Comparison of ENCODE assay signal across 22 cellular contexts in genomic region chr3:70753572-70753971, GRCh38.
DNase-seq lines count a peak whose midpoint lies in the region; ATAC-seq and TF ChIP-seq lines count a peak whose summit lies in the region.
"Had no signal": no experiment of that assay in that cellular context is flagged by ENCODE, and none has a peak within 500 bp of the region (broad histone marks: within the 10 kb centered on the region; RNA-seq: fewer than 3 reads in every experiment).

No MANE protein-coding gene starts in this region.

- H3K36me3 Mint-ChIP-seq in WTC11, result no peaks in the 10 kb centered on the region
- H3K36me3 Mint-ChIP-seq: activated CD4-positive, alpha-beta memory T cell treated with anti-CD3 and anti-CD28 coated beads for 36 hours; T-cell had no signal

- H3K9me2 ChIP-seq in hepatocyte (replicated peaks; ENCODE audit: insufficient read depth), result no peaks in the 10 kb centered on the region

- peaks cover 2% of the 10 kb centered on the region for H3K27me3 ChIP-seq in AG04450 (ENCODE audit: control insufficient read depth, insufficient read depth, low read length)
- no peaks in the 10 kb centered on the region; the same call in 1 of the 2 replicates for H3K27me3 ChIP-seq in HAP-1 (ENCODE audit: low read depth)
- no peaks in the 10 kb centered on the region for H3K27me3 ChIP-seq in hepatocyte
- no peaks in the 10 kb centered on the region for H3K27me3 ChIP-seq in right lobe of liver
- H3K27me3 ChIP-seq: testis had no signal

- TF ChIP-seq CTCF in AG04450 (IDR thresholded peaks at IDR 0.05; ENCODE audit: low read depth, low read length) (0 out of 2 replicates have a peak, but pooled peaks have one; percentile 30), WTC11 (IDR thresholded peaks at IDR 0.05) (no peak), hepatocyte (IDR thresholded peaks at IDR 0.05; ENCODE audit: poor library complexity) (peak; percentile 30), right lobe of liver (IDR thresholded peaks at IDR 0.05) (no peak)

- H3K36me3 ChIP-seq in HAP-1 (replicated peaks) (no peaks in the 10 kb centered on the region), hepatocyte (replicated peaks; ENCODE audit: insufficient read depth, low read depth) (no peaks in the 10 kb centered on the region), right lobe of liver (no peaks in the 10 kb centered on the region)

- no peaks in the 10 kb centered on the region for H3K27me3 Mint-ChIP-seq in WTC11 (ENCODE audit: low read depth)

- WGBS in hepatocyte (ENCODE audit: low lambda C conversion rate, missing lambda C conversion rate), result 57% methylated on average over 3 of the region's 3 CpGs
- WGBS in right lobe of liver (ENCODE audit: insufficient coverage, low coverage, low lambda C conversion rate, missing lambda C conversion rate), result 42% methylated on average over 3 of the region's 3 CpGs

- CTCF ChIA-PET in AG04450 (lab: Charles Lee) (interaction anchor here (0.7 to 1.2 kb wide), 7 partner anchors 9 to 166 kb away, joined by 3 to 6 read pairs (median 5); no protein-coding TSS in a partner anchor), WTC11 (lab: Charles Lee) (interaction anchor here (0.6 to 1.8 kb wide), 15 partner anchors 16 to 604 kb away, joined by 3 to 15 read pairs (median 4); no protein-coding TSS in a partner anchor)

- H3K4me3 Mint-ChIP-seq in WTC11, result no peak overlapping the region
- H3K4me3 Mint-ChIP-seq: activated CD4-positive, alpha-beta memory T cell treated with anti-CD3 and anti-CD28 coated beads for 36 hours; activated naive CD4-positive, alpha-beta T cell treated with anti-CD3 and anti-CD28 coated beads for 36 hours; T-cell had no signal

- H3K4me3 ChIP-seq in AG04450 (ENCODE audit: low read depth, low read length), result no peak overlapping the region
- no peak overlapping the region for H3K4me3 ChIP-seq in HAP-1
- H3K4me3 ChIP-seq in hepatocyte, result no peak overlapping the region
- no peak overlapping the region for H3K4me3 ChIP-seq in right lobe of liver
- H3K4me3 ChIP-seq: lung, testis had no signal

- H3K27ac Mint-ChIP-seq in WTC11, result no peak overlapping the region
- H3K27ac Mint-ChIP-seq: activated CD4-positive, alpha-beta memory T cell treated with anti-CD3 and anti-CD28 coated beads for 36 hours; activated naive CD4-positive, alpha-beta T cell treated with anti-CD3 and anti-CD28 coated beads for 36 hours; T-cell had no signal

- H2AFZ ChIP-seq in hepatocyte, result no peak overlapping the region

- H3K9me3 Mint-ChIP-seq in WTC11, result peaks cover 6% of the 10 kb centered on the region
- H3K9me3 Mint-ChIP-seq: activated CD4-positive, alpha-beta memory T cell treated with anti-CD3 and anti-CD28 coated beads for 36 hours; activated naive CD4-positive, alpha-beta T cell treated with anti-CD3 and anti-CD28 coated beads for 36 hours; T-cell had no signal

- no peak for TF ChIP-seq POLR2A in right lobe of liver (IDR thresholded peaks at IDR 0.05)

- no peak overlapping the region for H3K4me2 ChIP-seq in hepatocyte

- POLR2A ChIA-PET in AG04450 (lab: Yijun Ruan, JAX) (no interaction called here), WTC11 (lab: Charles Lee) (interaction anchor here (0.6 to 0.7 kb wide), 3 partner anchors 8 to 239 kb away, joined by 3 to 6 read pairs (median 5); no protein-coding TSS in a partner anchor)

- peaks cover 7% of the 10 kb centered on the region for H3K4me1 Mint-ChIP-seq in WTC11
- H3K4me1 Mint-ChIP-seq: T-cell had no signal

- H3K9me3 ChIP-seq in AG04450 (ENCODE audit: control insufficient read depth, insufficient read depth, low read length), result no peaks in the 10 kb centered on the region
- no peaks in the 10 kb centered on the region for H3K9me3 ChIP-seq in HAP-1
- no peaks in the 10 kb centered on the region for H3K9me3 ChIP-seq in hepatocyte (ENCODE audit: low read depth)
- no peaks in the 10 kb centered on the region for H3K9me3 ChIP-seq in right lobe of liver
- H3K9me3 ChIP-seq: Caco-2, testis had no signal

- in situ Hi-C loops in HAP-1 (cut with MboI; ENCODE audit: low sequenced_read_pairs), result no loop called here

- intact Hi-C loops in right lobe of liver (cut with DNase I), result no loop called here

- H3K27ac ChIP-seq in AG04450 (ENCODE audit: low read depth, low read length), result no peak overlapping the region
- no peak overlapping the region for H3K27ac ChIP-seq in hepatocyte
- no peak overlapping the region for H3K27ac ChIP-seq in right lobe of liver
- H3K27ac ChIP-seq: testis had no signal

- peak; percentile 84 for ATAC-seq in WTC11
- ATAC-seq in right lobe of liver, result no peak
- ATAC-seq in GM19455 (IDR thresholded peaks at IDR 0.05; ENCODE audit: unreplicated experiment), result no peak
- ATAC-seq: HCT116, HepG2, T-cell had no signal

- no peaks in the 10 kb centered on the region for H4K20me1 ChIP-seq in hepatocyte (ENCODE audit: insufficient read depth, poor library complexity, severe bottlenecking)

- no peak for DNase-seq in AG04450 (ENCODE audit: low read depth, low spot score)
- peak; percentile 7 to 18 for DNase-seq in HAP-1 (ENCODE audit: low spot score in 2 of 2)
- DNase-seq in WTC11 (ENCODE audit: low spot score), result peak; percentile 12
- DNase-seq in hepatocyte (ENCODE audit: low spot score), result peak; percentile 13
- no peak for DNase-seq in epidermal melanocyte (ENCODE audit: insufficient read length, low spot score)
- DNase-seq in right lobe of liver, result no peak
- DNase-seq in SKM-1 (lab: John Stamatoyannopoulos, UW; ENCODE audit: unreplicated experiment), result no peak
- DNase-seq: activated CD4-positive, alpha-beta memory T cell treated with anti-CD3 and anti-CD28 coated beads for 36 hours; activated naive CD4-positive, alpha-beta T cell treated with anti-CD3 and anti-CD28 coated beads for 36 hours; activated T-cell treated with anti-CD3 and anti-CD28 coated beads, Interleukin-2, amount 50 U/mL, for 1 hour; Caco-2; cerebellar nuclear complex; effector CD8-positive, alpha-beta T cell; NCI-H187 treated with DMSO at 0.1 percent for 48 hours; NCI-H446 treated with DMSO at 0.1 percent for 48 hours; retina; T-cell; testis had no signal

- H3K79me2 ChIP-seq in hepatocyte, result no peaks in the 10 kb centered on the region

- no peaks in the 10 kb centered on the region for H3K4me1 ChIP-seq in HAP-1
- H3K4me1 ChIP-seq in hepatocyte (ENCODE audit: insufficient read depth), result no peaks in the 10 kb centered on the region
- no peaks in the 10 kb centered on the region for H3K4me1 ChIP-seq in right lobe of liver
- H3K4me1 ChIP-seq: Caco-2, testis had no signal

TF ChIP-seq in WTC11, 78 proteins besides CTCF, POLR2A, EP300 and RAD21 (continues in another document):
- TF ChIP-seq, protein P1, sequence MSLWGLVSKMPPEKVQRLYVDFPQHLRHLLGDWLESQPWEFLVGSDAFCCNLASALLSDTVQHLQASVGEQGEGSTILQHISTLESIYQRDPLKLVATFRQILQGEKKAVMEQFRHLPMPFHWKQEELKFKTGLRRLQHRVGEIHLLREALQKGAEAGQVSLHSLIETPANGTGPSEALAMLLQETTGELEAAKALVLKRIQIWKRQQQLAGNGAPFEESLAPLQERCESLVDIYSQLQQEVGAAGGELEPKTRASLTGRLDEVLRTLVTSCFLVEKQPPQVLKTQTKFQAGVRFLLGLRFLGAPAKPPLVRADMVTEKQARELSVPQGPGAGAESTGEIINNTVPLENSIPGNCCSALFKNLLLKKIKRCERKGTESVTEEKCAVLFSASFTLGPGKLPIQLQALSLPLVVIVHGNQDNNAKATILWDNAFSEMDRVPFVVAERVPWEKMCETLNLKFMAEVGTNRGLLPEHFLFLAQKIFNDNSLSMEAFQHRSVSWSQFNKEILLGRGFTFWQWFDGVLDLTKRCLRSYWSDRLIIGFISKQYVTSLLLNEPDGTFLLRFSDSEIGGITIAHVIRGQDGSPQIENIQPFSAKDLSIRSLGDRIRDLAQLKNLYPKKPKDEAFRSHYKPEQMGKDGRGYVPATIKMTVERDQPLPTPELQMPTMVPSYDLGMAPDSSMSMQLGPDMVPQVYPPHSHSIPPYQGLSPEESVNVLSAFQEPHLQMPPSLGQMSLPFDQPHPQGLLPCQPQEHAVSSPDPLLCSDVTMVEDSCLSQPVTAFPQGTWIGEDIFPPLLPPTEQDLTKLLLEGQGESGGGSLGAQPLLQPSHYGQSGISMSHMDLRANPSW (CRISPR knock-in tag; conservative IDR thresholded peaks at IDR 0.05; ENCODE audit: low read depth), result no peak
- TF ChIP-seq, protein P2, sequence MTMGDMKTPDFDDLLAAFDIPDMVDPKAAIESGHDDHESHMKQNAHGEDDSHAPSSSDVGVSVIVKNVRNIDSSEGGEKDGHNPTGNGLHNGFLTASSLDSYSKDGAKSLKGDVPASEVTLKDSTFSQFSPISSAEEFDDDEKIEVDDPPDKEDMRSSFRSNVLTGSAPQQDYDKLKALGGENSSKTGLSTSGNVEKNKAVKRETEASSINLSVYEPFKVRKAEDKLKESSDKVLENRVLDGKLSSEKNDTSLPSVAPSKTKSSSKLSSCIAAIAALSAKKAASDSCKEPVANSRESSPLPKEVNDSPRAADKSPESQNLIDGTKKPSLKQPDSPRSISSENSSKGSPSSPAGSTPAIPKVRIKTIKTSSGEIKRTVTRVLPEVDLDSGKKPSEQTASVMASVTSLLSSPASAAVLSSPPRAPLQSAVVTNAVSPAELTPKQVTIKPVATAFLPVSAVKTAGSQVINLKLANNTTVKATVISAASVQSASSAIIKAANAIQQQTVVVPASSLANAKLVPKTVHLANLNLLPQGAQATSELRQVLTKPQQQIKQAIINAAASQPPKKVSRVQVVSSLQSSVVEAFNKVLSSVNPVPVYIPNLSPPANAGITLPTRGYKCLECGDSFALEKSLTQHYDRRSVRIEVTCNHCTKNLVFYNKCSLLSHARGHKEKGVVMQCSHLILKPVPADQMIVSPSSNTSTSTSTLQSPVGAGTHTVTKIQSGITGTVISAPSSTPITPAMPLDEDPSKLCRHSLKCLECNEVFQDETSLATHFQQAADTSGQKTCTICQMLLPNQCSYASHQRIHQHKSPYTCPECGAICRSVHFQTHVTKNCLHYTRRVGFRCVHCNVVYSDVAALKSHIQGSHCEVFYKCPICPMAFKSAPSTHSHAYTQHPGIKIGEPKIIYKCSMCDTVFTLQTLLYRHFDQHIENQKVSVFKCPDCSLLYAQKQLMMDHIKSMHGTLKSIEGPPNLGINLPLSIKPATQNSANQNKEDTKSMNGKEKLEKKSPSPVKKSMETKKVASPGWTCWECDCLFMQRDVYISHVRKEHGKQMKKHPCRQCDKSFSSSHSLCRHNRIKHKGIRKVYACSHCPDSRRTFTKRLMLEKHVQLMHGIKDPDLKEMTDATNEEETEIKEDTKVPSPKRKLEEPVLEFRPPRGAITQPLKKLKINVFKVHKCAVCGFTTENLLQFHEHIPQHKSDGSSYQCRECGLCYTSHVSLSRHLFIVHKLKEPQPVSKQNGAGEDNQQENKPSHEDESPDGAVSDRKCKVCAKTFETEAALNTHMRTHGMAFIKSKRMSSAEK (CRISPR knock-in tag; IDR thresholded peaks at IDR 0.05; ENCODE audit: borderline replicate concordance), result no peak

Comparison
In these comparisons a context has a peak if more than half of its experiments do, and no peak if none do; other contexts are left out.
1. DNase-seq: peak in HAP-1 (2 of 2), WTC11 (single experiment) and hepatocyte (single experiment); none in AG04450 (single experiment), epidermal melanocyte (single experiment), right lobe of liver (0 of 3) and SKM-1 (single experiment).
2. CTCF ChIP-seq: peak in AG04450 (single experiment) and hepatocyte (single experiment); none in WTC11 (single experiment) and right lobe of liver (0 of 4).